21 cellular contexts compared by ENCODE assay signal in genomic region chr18:71250191-71250590, GRCh38.
DNase-seq lines count a peak whose midpoint lies in the region; FAIRE-seq and TF ChIP-seq lines count a peak whose summit lies in the region.
"Had no signal": no experiment of that assay in that cellular context is flagged by ENCODE, and none has a peak within 500 bp of the region (broad histone marks: within the 10 kb centered on the region; RNA-seq: fewer than 3 reads in every experiment).

No MANE protein-coding gene starts in this region.

- DNase-seq in D721Med (ENCODE audit: insufficient read length, low spot score) (no peak), endothelial cell of umbilical vein (ENCODE audit: low read depth, low spot score) (peak; percentile 72), glomerular endothelial cell (ENCODE audit: extremely low read depth, low read depth, low spot score) (peak; percentile 18), middle frontal gyrus (ENCODE audit: extremely low spot score, low spot score) (no peak), RPMI8226 (no peak), colonic mucosa (no peak)
- DNase-seq: Caco-2; CD4-positive, CD25-positive, alpha-beta regulatory T cell; CD8-positive, alpha-beta T cell; DMS 273 treated with DMSO at 0.1 percent for 48 hours; DMS79; EL; GDM1; H9 had no signal

- H3K27me3 ChIP-seq in endothelial cell of umbilical vein (ENCODE audit: control insufficient read depth in 2 of 2, insufficient read depth in 2 of 2, low read length in 2 of 2) (no peaks in the 10 kb centered on the region), colonic mucosa (no peaks in the 10 kb centered on the region)
- H3K27me3 ChIP-seq: BLaER1 had no signal

- no TSS peak for BruUV-seq in endothelial cell of umbilical vein (replicated peaks; lab: Mats Ljungman, UMichigan)

- H3K9me3 ChIP-seq in endothelial cell of umbilical vein (replicated peaks; ENCODE audit: control insufficient read depth, insufficient read depth, low read length) (no peaks in the 10 kb centered on the region), colonic mucosa (no peaks in the 10 kb centered on the region)
- H3K9me3 ChIP-seq: BLaER1, Caco-2 had no signal

- POLR2A ChIA-PET in endothelial cell of umbilical vein (lab: Charles Lee) = no interaction called here

- no peaks in the 10 kb centered on the region for H4K20me1 ChIP-seq in endothelial cell of umbilical vein (replicated peaks; ENCODE audit: control insufficient read depth, extremely low read depth, insufficient read depth, low read length)
- H4K20me1 ChIP-seq: BLaER1 had no signal

- FAIRE-seq in D721Med (lab: Jason Lieb, UNC) (peak; percentile 80), endothelial cell of umbilical vein (lab: Jason Lieb, UNC) (no peak)
- FAIRE-seq: A204.1, GM12878, GM18507 had no signal

- no peaks in the 10 kb centered on the region for H3K79me2 ChIP-seq in endothelial cell of umbilical vein (ENCODE audit: control insufficient read depth, insufficient read depth, low read length)

- H3K4me3 ChIP-seq in endothelial cell of umbilical vein (replicated peaks in 1 of 3; ENCODE audit: insufficient read depth in 1 of 3, low read depth in 1 of 3, low read length in 3 of 3) (no peak overlapping the region), colonic mucosa (no peak overlapping the region)
- H3K4me3 ChIP-seq: BLaER1, GM12878, GM23338 had no signal

- H3K9me1 ChIP-seq in endothelial cell of umbilical vein (replicated peaks; ENCODE audit: control insufficient read depth, extremely low read depth, insufficient read depth, low read length) = no peaks in the 10 kb centered on the region

- H3K4me2 ChIP-seq in endothelial cell of umbilical vein (ENCODE audit: insufficient read depth, low read length) = peak overlapping the region; percentile 16
- H3K4me2 ChIP-seq: BLaER1, GM23338 had no signal

- intact Hi-C loops in endothelial cell of umbilical vein (cut with micrococcal nuclease) (no loop called here), colonic mucosa (cut with DNase I) (no loop called here)

- no peak for TF ChIP-seq POLR2A in endothelial cell of umbilical vein (IDR thresholded peaks at IDR 0.05; ENCODE audit: low read depth, low read length)

- no peaks in the 10 kb centered on the region for H3K36me3 ChIP-seq in endothelial cell of umbilical vein (ENCODE audit: control insufficient read depth in 2 of 2, extremely low read depth in 1 of 2, insufficient read depth in 2 of 2, low read length in 2 of 2)
- H3K36me3 ChIP-seq in colonic mucosa = no peaks in the 10 kb centered on the region
- H3K36me3 ChIP-seq: BLaER1 had no signal

- H2AFZ ChIP-seq in endothelial cell of umbilical vein (ENCODE audit: low read depth, low read length) = peak overlapping the region; percentile 31
- H2AFZ ChIP-seq: GM23338 had no signal

- dilution Hi-C loops in endothelial cell of umbilical vein (cut with MboI; ENCODE audit: extremely low pct_ligation_motif_present, low sequenced_read_pairs) = no loop called here

- CTCF ChIA-PET in endothelial cell of umbilical vein (lab: Charles Lee) = no interaction called here

- peaks cover 16% of the 10 kb centered on the region for H3K4me1 ChIP-seq in endothelial cell of umbilical vein (ENCODE audit: control insufficient read depth, extremely low read depth, insufficient read depth, low read length)
- H3K4me1 ChIP-seq in colonic mucosa = no peaks in the 10 kb centered on the region
- H3K4me1 ChIP-seq: BLaER1, Caco-2 had no signal

- H3K9ac ChIP-seq in endothelial cell of umbilical vein (replicated peaks; ENCODE audit: extremely low read depth, insufficient read depth, low read length) = no peak overlapping the region
- H3K9ac ChIP-seq in colonic mucosa (ENCODE audit: low read depth in 2 of 2, low read length in 2 of 2) = no peak overlapping the region
- H3K9ac ChIP-seq: BLaER1 had no signal

- no peak for TF ChIP-seq CTCF in D721Med (IDR thresholded peaks at IDR 0.05; ENCODE audit: insufficient read depth, missing control alignments)
- TF ChIP-seq CTCF in endothelial cell of umbilical vein (IDR thresholded peaks at IDR 0.05; ENCODE audit: extremely low read depth in 1 of 2, insufficient read depth in 1 of 2, low read depth in 1 of 2, low read length in 2 of 2) = no peak
- no peak for TF ChIP-seq CTCF in colonic mucosa (IDR thresholded peaks at IDR 0.05)

- peak overlapping the region; percentile 22 for H3K27ac ChIP-seq in endothelial cell of umbilical vein (ENCODE audit: insufficient read depth, low read depth, low read length)
- no peak overlapping the region for H3K27ac ChIP-seq in colonic mucosa
- H3K27ac ChIP-seq: 22Rv1, BLaER1, C4-2B had no signal

TF ChIP-seq in endothelial cell of umbilical vein, 7 proteins besides CTCF, POLR2A, EP300 and RAD21:
- TF ChIP-seq EZH2 (IDR thresholded peaks at IDR 0.05; ENCODE audit: borderline replicate concordance, low read depth, low read length, severe bottlenecking) = no peak
- TF ChIP-seq JUN (IDR thresholded peaks at IDR 0.05; ENCODE audit: borderline replicate concordance, insufficient read depth, insufficient read length, low read depth) = peak; percentile 12

Comparison
In these comparisons a context has a peak if more than half of its experiments do, and no peak if none do; other contexts are left out.
1. DNase-seq: peak in endothelial cell of umbilical vein (single experiment) and glomerular endothelial cell (single experiment); none in D721Med (single experiment), middle frontal gyrus (single experiment), RPMI8226 (single experiment) and colonic mucosa (single experiment).